In the genomic region with DNA sequence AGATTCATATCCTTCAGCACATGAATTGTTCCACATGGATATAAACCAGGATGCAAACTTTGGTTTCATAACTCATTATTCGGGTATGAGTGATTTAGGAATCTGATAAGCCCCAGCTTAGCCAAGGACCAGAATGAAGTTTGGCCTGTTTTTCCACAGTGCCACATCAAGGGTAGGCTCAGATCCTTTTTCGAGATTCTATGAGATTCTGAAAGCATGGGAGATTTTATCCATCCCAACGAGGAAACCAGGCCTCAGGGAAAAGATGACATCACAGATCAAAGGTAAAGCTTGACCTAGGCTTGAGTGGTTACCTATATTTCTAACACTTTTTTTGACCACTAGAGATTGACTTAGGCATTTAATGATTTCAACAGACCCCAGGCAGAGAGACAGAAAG, we compare ENCODE assay signal across 23 cellular contexts.
DNase-seq lines count a peak whose midpoint lies in the region; ATAC-seq, FAIRE-seq and TF ChIP-seq lines count a peak whose summit lies in the region.
"Had no signal": no experiment of that assay in that cellular context is flagged by ENCODE, and none has a peak within 500 bp of the region (broad histone marks: within the 10 kb centered on the region; RNA-seq: fewer than 3 reads in every experiment).

No MANE protein-coding gene starts in this region.

- no peaks in the 10 kb centered on the region for H3K27me3 ChIP-seq in HepG2 (ENCODE audit: control insufficient read depth in 1 of 2, insufficient read depth in 2 of 2, low read length in 2 of 2)
- no peaks in the 10 kb centered on the region for H3K27me3 ChIP-seq in right lobe of liver
- no peaks in the 10 kb centered on the region for H3K27me3 ChIP-seq in ascending aorta
- H3K27me3 ChIP-seq: BE2C; BLaER1 treated with 17β-estradiol and CSF1 and Interleukin-3, amounts not matched to agents 10 nM and 100 nM had no signal

- no peaks in the 10 kb centered on the region for H4K20me1 ChIP-seq in HepG2 (ENCODE audit: insufficient read depth, low read length)
- H4K20me1 ChIP-seq: BLaER1 treated with 17β-estradiol and CSF1 and Interleukin-3, amounts not matched to agents 10 nM and 100 nM had no signal

- H3K4me3 ChIP-seq in HepG2 (replicated peaks in 1 of 3; ENCODE audit: insufficient read depth in 1 of 3, low read depth in 2 of 3, low read length in 3 of 3), result no peak overlapping the region
- no peak overlapping the region for H3K4me3 ChIP-seq in right lobe of liver
- no peak overlapping the region for H3K4me3 ChIP-seq in ascending aorta
- H3K4me3 ChIP-seq: A549; BLaER1 treated with 17β-estradiol and CSF1 and Interleukin-3, amounts not matched to agents 10 nM and 100 nM; GM23338; HAP-1 had no signal

- H3K4me1 ChIP-seq in HepG2 (ENCODE audit: insufficient read depth, low read length) (no peaks in the 10 kb centered on the region), right lobe of liver (no peaks in the 10 kb centered on the region), ascending aorta (peaks cover 0 to 9% of the 10 kb centered on the region in 2 donors)
- H3K4me1 ChIP-seq: A549, BE2C, HAP-1 had no signal

- H3K27me3 Mint-ChIP-seq in natural killer cell treated with Interleukin-12 subunit alpha and Interleukin-12 subunit beta and Interleukin-15 and Interleukin-18, amount 100 ng/mL, for 72 hours, result no peaks in the 10 kb centered on the region
- no peaks in the 10 kb centered on the region for H3K27me3 Mint-ChIP-seq in type B pancreatic cell
- H3K27me3 Mint-ChIP-seq in activated naive CD4-positive, alpha-beta T cell treated with anti-CD3 and anti-CD28 coated beads, Interleukin-2, amount 10 ng/mL, durations not matched to agents 7 days and 5 days, result no peaks in the 10 kb centered on the region
- H3K27me3 Mint-ChIP-seq: CD4-positive, alpha-beta T cell had no signal

- 0% methylated on average over 3 of the region's 3 CpGs for WGBS in HepG2 (ENCODE audit: low lambda C conversion rate)
- 57% methylated on average over 3 of the region's 3 CpGs for WGBS in right lobe of liver (ENCODE audit: insufficient coverage, low coverage, low lambda C conversion rate, missing lambda C conversion rate)

- FAIRE-seq in HepG2 (lab: Jason Lieb, UNC) (no peak), H54 (lab: Jason Lieb, UNC) (no peak)
- FAIRE-seq: A549, G401.6 had no signal

- H3K27ac Mint-ChIP-seq in natural killer cell treated with Interleukin-12 subunit alpha and Interleukin-12 subunit beta and Interleukin-15 and Interleukin-18, amount 100 ng/mL, for 72 hours, result peak overlapping the region; percentile 76 to 83
- H3K27ac Mint-ChIP-seq in type B pancreatic cell, result peak overlapping the region; percentile 54
- no peak overlapping the region for H3K27ac Mint-ChIP-seq in activated naive CD4-positive, alpha-beta T cell treated with anti-CD3 and anti-CD28 coated beads, Interleukin-2, amount 10 ng/mL, durations not matched to agents 7 days and 5 days
- H3K27ac Mint-ChIP-seq: CD14-positive monocyte; CD4-positive, alpha-beta T cell; GM23338; HFFc6 had no signal

- no peaks in the 10 kb centered on the region for H3K9me3 ChIP-seq in HepG2 (ENCODE audit: low read length)
- H3K9me3 ChIP-seq in right lobe of liver, result no peaks in the 10 kb centered on the region
- H3K9me3 ChIP-seq in ascending aorta, result no peaks in the 10 kb centered on the region
- H3K9me3 ChIP-seq: A549; BE2C; BLaER1 treated with 17β-estradiol and CSF1 and Interleukin-3, amounts not matched to agents 10 nM and 100 nM; HAP-1 had no signal

- peaks cover 3% of the 10 kb centered on the region for H3K9me3 Mint-ChIP-seq in natural killer cell treated with Interleukin-12 subunit alpha and Interleukin-12 subunit beta and Interleukin-15 and Interleukin-18, amount 100 ng/mL, for 72 hours
- H3K9me3 Mint-ChIP-seq in type B pancreatic cell, result peaks cover 9% of the 10 kb centered on the region
- H3K9me3 Mint-ChIP-seq in activated naive CD4-positive, alpha-beta T cell treated with anti-CD3 and anti-CD28 coated beads, Interleukin-2, amount 10 ng/mL, durations not matched to agents 7 days and 5 days, result peaks cover 2% of the 10 kb centered on the region
- H3K9me3 Mint-ChIP-seq: CD4-positive, alpha-beta T cell; GM23338 had no signal

- POLR2A ChIA-PET in HepG2 (lab: Yijun Ruan, JAX), result no interaction called here

- no peak for TF ChIP-seq CTCF in HepG2 (CRISPR knock-in tag; IDR thresholded peaks at IDR 0.05)
- no peak for TF ChIP-seq CTCF in right lobe of liver (IDR thresholded peaks at IDR 0.05)
- TF ChIP-seq CTCF in ascending aorta (IDR thresholded peaks at IDR 0.05), result no peak
- TF ChIP-seq CTCF in type B pancreatic cell (conservative IDR thresholded peaks at IDR 0.05), result no peak

- no peak overlapping the region for H3K4me3 Mint-ChIP-seq in natural killer cell treated with Interleukin-12 subunit alpha and Interleukin-12 subunit beta and Interleukin-15 and Interleukin-18, amount 100 ng/mL, for 72 hours
- no peak overlapping the region for H3K4me3 Mint-ChIP-seq in type B pancreatic cell
- no peak overlapping the region for H3K4me3 Mint-ChIP-seq in activated naive CD4-positive, alpha-beta T cell treated with anti-CD3 and anti-CD28 coated beads, Interleukin-2, amount 10 ng/mL, durations not matched to agents 7 days and 5 days
- H3K4me3 Mint-ChIP-seq: CD14-positive monocyte; CD4-positive, alpha-beta T cell; GM23338; HFFc6 had no signal

- H3K79me2 ChIP-seq in HepG2 (ENCODE audit: insufficient read depth, low read length), result no peaks in the 10 kb centered on the region

- TF ChIP-seq RAD21 in HepG2 (CRISPR knock-in tag; IDR thresholded peaks at IDR 0.05), result no peak

- intact Hi-C loops in HepG2 (cut with micrococcal nuclease; ENCODE audit: unreplicated experiment) (no loop called here), right lobe of liver (cut with DNase I) (no loop called here), ascending aorta (cut with DNase I) (no loop called here)

- ATAC-seq in HepG2 (no peak), right lobe of liver (no peak)
- no peak for ATAC-seq in natural killer cell treated with Interleukin-12 subunit alpha and Interleukin-12 subunit beta and Interleukin-15 and Interleukin-18, amount 100 ng/mL, for 72 hours
- ATAC-seq: A549, GM23338 had no signal

- CTCF ChIA-PET in HepG2 (lab: Yijun Ruan, JAX; ENCODE audit: low intra/inter-chr PET ratio, low total read pairs), result no interaction called here
- CTCF ChIA-PET in activated naive CD4-positive, alpha-beta T cell treated with anti-CD3 and anti-CD28 coated beads, Interleukin-2, amount 10 ng/mL, durations not matched to agents 7 days and 5 days (lab: Charles Lee), result no interaction called here

- DNase-seq in HepG2 (ENCODE audit: low spot score) (no peak), right lobe of liver (no peak), ascending aorta (ENCODE audit: low spot score in 2 of 2) (no peak), type B pancreatic cell (ENCODE audit: extremely low spot score, unreplicated experiment) (no peak), H54 (ENCODE audit: insufficient read length, low spot score) (no peak), NCI-H1092 (lab: John Stamatoyannopoulos, UW) (no peak)
- DNase-seq in natural killer cell treated with Interleukin-12 subunit alpha and Interleukin-12 subunit beta and Interleukin-15 and Interleukin-18, amount 100 ng/mL, for 72 hours (ENCODE audit: low spot score), result no peak
- DNase-seq in activated naive CD4-positive, alpha-beta T cell treated with anti-CD3 and anti-CD28 coated beads, Interleukin-2, amount 10 ng/mL, durations not matched to agents 7 days and 5 days, result no peak
- DNase-seq: 8988T; ACHN; AML-193; BE2C; Calu3; CD4-positive, alpha-beta T cell; COR-L47; DMS79 treated with DMSO at 0.1 percent for 48 hours; HFFc6 had no signal

- in situ Hi-C loops in HepG2 (cut with HindIII; ENCODE audit: extremely low pct_ligation_motif_present, low pct_unique_long_range_greater_than_20kb), result no loop called here

- H2AFZ ChIP-seq in HepG2 (ENCODE audit: low read length), result no peak overlapping the region
- H2AFZ ChIP-seq: GM23338 had no signal

- TF ChIP-seq POLR2A in HepG2 (IDR thresholded peaks at IDR 0.05; ENCODE audit: insufficient read depth in 1 of 2, low read depth in 2 of 2, low read length in 2 of 2) (no peak), right lobe of liver (IDR thresholded peaks at IDR 0.05) (no peak), H54 (IDR thresholded peaks at IDR 0.05; ENCODE audit: low read depth, low read length) (no peak)

- H3K36me3 ChIP-seq in HepG2 (replicated peaks in 1 of 2; ENCODE audit: control insufficient read depth in 1 of 2, insufficient read depth in 2 of 2, low read length in 2 of 2), result no peaks in the 10 kb centered on the region
- H3K36me3 ChIP-seq in right lobe of liver, result no peaks in the 10 kb centered on the region
- H3K36me3 ChIP-seq in ascending aorta, result no peaks in the 10 kb centered on the region
- H3K36me3 ChIP-seq: BE2C; BLaER1 treated with 17β-estradiol and CSF1 and Interleukin-3, amounts not matched to agents 10 nM and 100 nM; HAP-1 had no signal

- H3K4me1 Mint-ChIP-seq in natural killer cell treated with Interleukin-12 subunit alpha and Interleukin-12 subunit beta and Interleukin-15 and Interleukin-18, amount 100 ng/mL, for 72 hours (ENCODE audit: low read depth in 2 of 2), result peaks cover 29 to 35% of the 10 kb centered on the region in 2 donors
- peaks cover 4% of the 10 kb centered on the region for H3K4me1 Mint-ChIP-seq in type B pancreatic cell (ENCODE audit: unreplicated experiment)
- H3K4me1 Mint-ChIP-seq in activated naive CD4-positive, alpha-beta T cell treated with anti-CD3 and anti-CD28 coated beads, Interleukin-2, amount 10 ng/mL, durations not matched to agents 7 days and 5 days, result no peaks in the 10 kb centered on the region
- H3K4me1 Mint-ChIP-seq: CD14-positive monocyte, GM23338 had no signal

- H3K27ac ChIP-seq in HepG2 (ENCODE audit: extremely low read length, insufficient read depth, low read length), result no peak overlapping the region
- no peak overlapping the region for H3K27ac ChIP-seq in right lobe of liver
- peak overlapping the region; percentile 51 to 60 for H3K27ac ChIP-seq in ascending aorta
- H3K27ac ChIP-seq: A549 had no signal

- TF ChIP-seq EP300 in HepG2 (IDR thresholded peaks at IDR 0.05; ENCODE audit: low read depth in 2 of 2, low read length in 2 of 2), result no peak
- no peak for TF ChIP-seq EP300 in HepG2 (CRISPR knock-in tag; IDR thresholded peaks at IDR 0.05; ENCODE audit: borderline replicate concordance)

- H3K9ac ChIP-seq in HepG2 (ENCODE audit: insufficient read depth, low read depth, low read length), result no peak overlapping the region
- H3K9ac ChIP-seq: BLaER1 treated with 17β-estradiol and CSF1 and Interleukin-3, amounts not matched to agents 10 nM and 100 nM had no signal

- BruUV-seq in HepG2 (replicated peaks; lab: Mats Ljungman, UMichigan), result no TSS peak

- no peak overlapping the region for H3K4me2 ChIP-seq in HepG2 (ENCODE audit: low read depth, low read length)
- H3K4me2 ChIP-seq: A549, GM23338 had no signal

- H3K36me3 Mint-ChIP-seq in natural killer cell treated with Interleukin-12 subunit alpha and Interleukin-12 subunit beta and Interleukin-15 and Interleukin-18, amount 100 ng/mL, for 72 hours, result no peaks in the 10 kb centered on the region
- H3K36me3 Mint-ChIP-seq in type B pancreatic cell, result no peaks in the 10 kb centered on the region
- H3K36me3 Mint-ChIP-seq in activated naive CD4-positive, alpha-beta T cell treated with anti-CD3 and anti-CD28 coated beads, Interleukin-2, amount 10 ng/mL, durations not matched to agents 7 days and 5 days, result no peaks in the 10 kb centered on the region
- H3K36me3 Mint-ChIP-seq: CD14-positive monocyte had no signal

TF ChIP-seq in HepG2, 621 proteins besides CTCF, POLR2A, EP300 and RAD21 (continues in another document):
- TF ChIP-seq MTF2 (CRISPR knock-in tag; IDR thresholded peaks at IDR 0.05; ENCODE audit: borderline replicate concordance), result no peak

Comparison
In these comparisons a context has a peak if more than half of its experiments do, and no peak if none do; other contexts are left out.
1. H3K27ac ChIP-seq: peak in ascending aorta (2 of 2); none in HepG2 (single experiment) and right lobe of liver (0 of 3).